In the genomic region with DNA sequence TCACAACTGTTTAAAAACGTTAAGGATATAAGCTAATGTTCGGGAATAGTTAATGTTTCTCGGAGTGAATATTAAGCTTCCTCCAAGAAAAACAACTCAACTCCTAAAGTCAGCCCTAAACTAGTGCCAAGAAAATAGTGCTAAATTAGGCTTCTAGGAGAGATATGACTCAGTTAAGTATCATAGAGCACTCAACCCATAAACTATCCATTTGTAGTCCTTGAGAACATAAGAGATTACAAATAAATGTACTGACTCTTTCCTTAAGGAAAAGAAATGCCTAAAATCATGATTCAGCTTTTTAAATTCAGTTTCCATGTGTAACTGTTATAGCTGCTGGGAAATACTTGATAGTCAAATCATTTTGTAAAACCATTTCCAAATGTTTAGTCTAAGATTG, we compare ENCODE assay signal across 1 cellular context.
TF ChIP-seq lines count a peak whose summit lies in the region.

No MANE protein-coding gene starts in this region.

TF ChIP-seq in IMR-90, 13 proteins besides CTCF, POLR2A, EP300 and RAD21 (continued from another document):
- TF ChIP-seq MXI1 (IDR thresholded peaks at IDR 0.05; ENCODE audit: borderline replicate concordance, low read depth, low read length) (no peak), NFE2L2 (IDR thresholded peaks at IDR 0.05; ENCODE audit: low read depth, low read length) (peak; percentile 81), BHLHE40 (IDR thresholded peaks at IDR 0.05; ENCODE audit: low read depth, low read length) (no peak), CEBPB (IDR thresholded peaks at IDR 0.05; ENCODE audit: low read depth, low read length) (no peak), MAFK (IDR thresholded peaks at IDR 0.05; ENCODE audit: low read depth, low read length) (peak; percentile 93), FOS (IDR thresholded peaks at IDR 0.05; ENCODE audit: low read depth, low read length) (peak; percentile 53; the same call in 1 of the 2 replicates), CHD1 (IDR thresholded peaks at IDR 0.05; ENCODE audit: low read depth, low read length) (no peak), MAZ (IDR thresholded peaks at IDR 0.05; ENCODE audit: borderline replicate concordance, low read depth, low read length) (no peak)
- TF ChIP-seq, protein P1, sequence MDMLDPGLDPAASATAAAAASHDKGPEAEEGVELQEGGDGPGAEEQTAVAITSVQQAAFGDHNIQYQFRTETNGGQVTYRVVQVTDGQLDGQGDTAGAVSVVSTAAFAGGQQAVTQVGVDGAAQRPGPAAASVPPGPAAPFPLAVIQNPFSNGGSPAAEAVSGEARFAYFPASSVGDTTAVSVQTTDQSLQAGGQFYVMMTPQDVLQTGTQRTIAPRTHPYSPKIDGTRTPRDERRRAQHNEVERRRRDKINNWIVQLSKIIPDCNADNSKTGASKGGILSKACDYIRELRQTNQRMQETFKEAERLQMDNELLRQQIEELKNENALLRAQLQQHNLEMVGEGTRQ (IDR thresholded peaks at IDR 0.05; ENCODE audit: low read depth, low read length): no peak
